18 cellular contexts compared by ENCODE assay signal in the genomic region with DNA sequence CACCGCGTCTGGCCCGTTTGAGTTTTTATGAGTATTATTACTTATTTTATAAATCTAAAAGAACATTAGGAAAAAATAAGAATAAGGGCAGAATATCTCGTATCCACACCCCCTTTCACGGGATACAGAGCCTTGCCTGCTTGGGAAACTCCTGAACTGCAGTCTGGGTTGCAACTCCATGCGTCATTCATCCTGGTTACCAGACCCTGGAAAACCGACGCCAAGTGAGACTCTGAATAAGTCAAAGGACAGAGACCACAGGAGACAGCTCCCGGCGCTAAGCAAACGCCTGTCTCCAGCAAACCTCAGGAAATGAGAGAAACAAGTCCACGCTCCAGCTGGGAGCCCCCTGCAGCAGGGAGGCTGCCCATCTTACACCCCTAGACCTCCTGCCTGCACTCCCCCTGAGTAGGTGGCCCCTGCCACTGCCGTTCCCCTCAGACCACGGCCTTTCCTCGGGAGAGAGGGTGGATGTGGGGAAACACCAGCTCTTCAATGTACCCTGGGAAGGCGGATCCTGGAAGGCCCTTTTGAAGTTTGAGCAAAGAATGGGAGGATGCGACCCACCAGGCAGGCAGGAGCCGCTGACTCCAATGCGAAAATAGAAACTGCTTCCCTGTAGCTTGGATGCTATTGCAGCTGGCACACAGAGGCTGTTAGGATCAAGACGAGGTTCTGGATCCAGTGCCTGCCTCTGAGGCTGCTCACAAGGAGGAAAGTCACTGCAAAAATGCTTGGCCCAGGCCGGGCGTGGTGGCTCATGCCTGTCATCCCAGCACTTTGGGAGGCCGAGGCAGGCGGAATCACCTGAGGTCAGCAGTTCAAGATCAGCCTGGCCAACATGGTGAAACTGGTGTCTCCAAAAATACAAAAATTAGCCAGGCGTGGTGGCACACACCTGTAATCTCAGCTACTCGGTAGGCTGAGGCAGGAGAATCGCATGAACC. TPM values are rescaled to one million over a fixed set of nuclear protein-coding genes. Genes with fewer than 3 reads are reported as not detected.
A peak's percentile ranks its signal among the peaks of the same experiment; 100 is the strongest.
DNase-seq lines count a peak whose midpoint lies in the region; ATAC-seq and TF ChIP-seq lines count a peak whose summit lies in the region.
"Had no signal": no experiment of that assay in that cellular context is flagged by ENCODE, and none has a peak within 500 bp of the region (broad histone marks: within the 10 kb centered on the region; RNA-seq: fewer than 3 reads in every experiment).

No MANE protein-coding gene starts in this region.

- H3K9ac ChIP-seq in NT2/D1 (ENCODE audit: insufficient read length, low read depth): peak overlapping the region; percentile 50
- H3K9ac ChIP-seq in MM.1S (ENCODE audit: low read length): no peak overlapping the region

- H3K27ac ChIP-seq in mesodermal cell (ENCODE audit: low read depth, low read length, severe bottlenecking) (peak overlapping the region; percentile 16), MM.1S (ENCODE audit: low read length) (no peak overlapping the region)
- H3K27ac ChIP-seq: Peyer's patch had no signal

- TF ChIP-seq CTCF in AG09309 (IDR thresholded peaks at IDR 0.05; ENCODE audit: control insufficient read depth, insufficient read depth, low read depth, low read length, missing control alignments): no peak
- TF ChIP-seq CTCF in MM.1S (IDR thresholded peaks at IDR 0.05; ENCODE audit: low read length): no peak

- no peaks in the 10 kb centered on the region for H3K27me3 ChIP-seq in NT2/D1 (ENCODE audit: insufficient read depth, insufficient read length)
- no peaks in the 10 kb centered on the region for H3K27me3 ChIP-seq in MM.1S (replicated peaks; ENCODE audit: insufficient read depth, low read length)
- H3K27me3 ChIP-seq: heart left ventricle, Peyer's patch had no signal

- H3K9me2 ChIP-seq in MM.1S (replicated peaks; ENCODE audit: insufficient read depth, low read length): no peaks in the 10 kb centered on the region

- H3K4me1 ChIP-seq in NT2/D1 (ENCODE audit: insufficient read depth, insufficient read length): peaks cover 17% of the 10 kb centered on the region
- H3K4me1 ChIP-seq in mesodermal cell (ENCODE audit: control insufficient read depth, insufficient read depth, low read length, poor library complexity, severe bottlenecking): peaks cover 37% of the 10 kb centered on the region
- H3K4me1 ChIP-seq in MM.1S (ENCODE audit: low read length): peaks cover 37% of the 10 kb centered on the region

- peaks cover 6% of the 10 kb centered on the region for H3K36me3 ChIP-seq in NT2/D1 (ENCODE audit: insufficient read depth, insufficient read length, low read length)
- H3K36me3 ChIP-seq in mesodermal cell (ENCODE audit: control insufficient read depth, insufficient read depth, low read length): peaks cover 61% of the 10 kb centered on the region
- no peaks in the 10 kb centered on the region for H3K36me3 ChIP-seq in MM.1S (replicated peaks; ENCODE audit: insufficient read depth, low read length)
- H3K36me3 ChIP-seq: Peyer's patch had no signal

- DNase-seq in AG09309 (ENCODE audit: low read depth) (peak; percentile 67), NT2/D1 (ENCODE audit: low read depth, low spot score) (no peak), dermis blood vessel endothelial cell (peak; percentile 92), NCI-H1092 (lab: John Stamatoyannopoulos, UW) (no peak), MM.1S (no peak)
- DNase-seq: activated CD4-positive, CD25-positive, alpha-beta regulatory T cell treated with anti-CD3 and anti-CD28 coated beads, Interleukin-2, amount 50 U/mL, for 72 hours; activated CD8-positive, alpha-beta memory T cell treated with anti-CD3 and anti-CD28 coated beads, Interleukin-2, amount 50 U/mL, for 4 hours; activated naive CD4-positive, alpha-beta T cell treated with Interleukin-2 at 50 U/mL for 16 hours; central memory CD4-positive, alpha-beta T cell; COR-L47; NCI-H2107; NCI-H69; Peyer's patch; substantia nigra had no signal

- peaks cover 20% of the 10 kb centered on the region for H3F3A ChIP-seq in MM.1S (ENCODE audit: insufficient read depth, low read length)

- no peak overlapping the region for H3K4me3 ChIP-seq in AG09309 (ENCODE audit: control insufficient read depth, low read depth, low read length)
- H3K4me3 ChIP-seq in NT2/D1 (ENCODE audit: insufficient read length, low read depth): no peak overlapping the region
- no peak overlapping the region for H3K4me3 ChIP-seq in mesodermal cell (ENCODE audit: extremely low read depth, insufficient read depth, low read length, poor library complexity, severe bottlenecking)
- H3K4me3 ChIP-seq in MM.1S (ENCODE audit: low read length): no peak overlapping the region
- H3K4me3 ChIP-seq: heart left ventricle, Peyer's patch had no signal

- no peak for ATAC-seq in HG02678 (IDR thresholded peaks at IDR 0.05; ENCODE audit: unreplicated experiment)
- no peak for ATAC-seq in GM21390 (IDR thresholded peaks at IDR 0.05; ENCODE audit: unreplicated experiment)
- ATAC-seq: heart left ventricle had no signal

- no peak overlapping the region for H3K4me2 ChIP-seq in MM.1S (ENCODE audit: low read depth, low read length)

- 80 to 83% methylated on average over 20 to 24 of the region's 27 CpGs for WGBS in mesodermal cell (ENCODE audit: insufficient coverage in 2 of 2), 2 experiments

- no peaks in the 10 kb centered on the region for H3K79me2 ChIP-seq in MM.1S (ENCODE audit: low read length)

- no peaks in the 10 kb centered on the region for H4K20me1 ChIP-seq in MM.1S (ENCODE audit: insufficient read depth, low read length)

- H2AFZ ChIP-seq in MM.1S (ENCODE audit: low read length): no peak overlapping the region

- H3K9me3 ChIP-seq in NT2/D1 (ENCODE audit: insufficient read depth, low read length) (no peaks in the 10 kb centered on the region), mesodermal cell (ENCODE audit: control insufficient read depth, low read length) (no peaks in the 10 kb centered on the region), MM.1S (replicated peaks; ENCODE audit: insufficient read depth, low read length) (no peaks in the 10 kb centered on the region)
- H3K9me3 ChIP-seq: heart left ventricle, Peyer's patch had no signal

RNA-seq across cellular contexts. Expression of a gene that starts 37.7 kb away (rescaled TPM):
- 4.3 and 7.0 TPM in 2 replicates for total RNA-seq in dermis blood vessel endothelial cell
- 2.2 TPM for polyA plus RNA-seq in mesodermal cell (2013, experiment 1 of 2)
- polyA plus RNA-seq in mesodermal cell (2013, experiment 2 of 2): 3.9 TPM

Comparison
In these comparisons a context has a peak if more than half of its experiments do, and no peak if none do; other contexts are left out.
1. DNase-seq: peak in AG09309 (single experiment) and dermis blood vessel endothelial cell (single experiment); none in NT2/D1 (single experiment), NCI-H1092 (single experiment) and MM.1S (single experiment).